27 cellular contexts compared by ENCODE assay signal in genomic region chr11:100726709-100727108, GRCh38. TPM values are rescaled to one million over a fixed set of nuclear protein-coding genes. Genes with fewer than 3 reads are reported as not detected.
"Had no signal": no experiment of that assay in that cellular context is flagged by ENCODE, and none has a peak within 500 bp of the region (broad histone marks: within the 10 kb centered on the region; RNA-seq: fewer than 3 reads in every experiment).

No MANE protein-coding gene starts in this region.

- H3K4me3 ChIP-seq: adrenal gland, ascending aorta, esophagus muscularis mucosa, mucosa of descending colon, sigmoid colon, smooth muscle cell, transverse colon had no signal

- H3K27me3 ChIP-seq: adrenal gland, ascending aorta, brain microvascular endothelial cell, esophagus muscularis mucosa, gastrocnemius medialis, sigmoid colon, transverse colon had no signal

- H3K36me3 ChIP-seq: adrenal gland, ascending aorta, brain microvascular endothelial cell, esophagus muscularis mucosa, gastrocnemius medialis, sigmoid colon, transverse colon had no signal

- H3K9me3 ChIP-seq: ascending aorta, esophagus muscularis mucosa, gastrocnemius medialis, mucosa of descending colon, sigmoid colon, transverse colon had no signal

- DNase-seq: activated CD4-positive, alpha-beta T cell treated with anti-CD3 and anti-CD28 coated beads, Interleukin-2, amount 50 U/mL, for 4 hours; activated CD8-positive, alpha-beta memory T cell treated with anti-CD3 and anti-CD28 coated beads for 24 hours; activated CD8-positive, alpha-beta memory T cell treated with anti-CD3 and anti-CD28 coated beads, Interleukin-2, amount 50 U/mL, for 4 hours; activated T-cell treated with anti-CD3 and anti-CD28 coated beads, Interleukin-2, amount 50 U/mL, for 24 hours; central memory CD4-positive, alpha-beta T cell; dermis blood vessel endothelial cell; effector CD8-positive, alpha-beta T cell; kidney glomerular epithelial cell; mucosa of descending colon; naive B cell; nucleus accumbens; sigmoid colon; stimulated activated CD4-positive, alpha-beta T cell treated with anti-CD3 and anti-CD28 coated beads, Interleukin-15, amount 100 ng/mL, for 24 hours; stimulated activated CD4-positive, alpha-beta T cell treated with anti-CD3 and anti-CD28 coated beads, Interleukin-2, amount 100 ng/mL, for 48 hours; stimulated activated CD8-positive, alpha-beta memory T cell treated with anti-CD3 and anti-CD28 coated beads, Interleukin-4, amount 100 ng/mL, for 48 hours; stimulated activated naive B cell treated with anti-CD40 and anti-IgM and Interleukin-4, amounts not matched to agents 10 μg/mL and 1 μg/mL and 100 μg/mL, for 72 hours; T-helper 1 cell; transverse colon had no signal

- ATAC-seq: activated naive CD4-positive, alpha-beta T cell treated with anti-CD3 and anti-CD28 coated beads, Interleukin-2, amount 50 U/mL, for 72 hours; activated T-helper 17 cell treated with anti-CD3 and anti-CD28 coated beads, Interleukin-2, amount 50 U/mL, for 72 hours; mucosa of descending colon; stimulated activated naive B cell treated with anti-CD40 and anti-IgM and Interleukin-4, amounts not matched to agents 10 μg/mL and 1 μg/mL and 100 μg/mL, for 72 hours had no signal

- H3K27ac ChIP-seq: adrenal gland, ascending aorta, brain microvascular endothelial cell, esophagus muscularis mucosa, parathyroid adenoma, sigmoid colon, transverse colon had no signal

- H3K4me1 ChIP-seq: adrenal gland, ascending aorta, parathyroid adenoma, sigmoid colon, transverse colon had no signal

RNA-seq across cellular contexts. Expression of gene ARHGAP42, which starts 39.6 kb away (rescaled TPM):
- total RNA-seq: activated T-helper 17 cell treated with anti-CD3 and anti-CD28 coated beads, Interleukin-2, amount 50 U/mL, for 72 hours had no signal
